Comparison of ENCODE assay signal across 10 cellular contexts in genomic region chr2:169699173-169699572, GRCh38. TPM values are rescaled to one million over a fixed set of nuclear protein-coding genes. Genes with fewer than 3 reads are reported as not detected.
"Had no signal": no experiment of that assay in that cellular context is flagged by ENCODE, and none has a peak within 500 bp of the region (broad histone marks: within the 10 kb centered on the region; RNA-seq: fewer than 3 reads in every experiment).

No MANE protein-coding gene starts in this region.

RNA-seq across cellular contexts. Expression of gene CFAP210, which starts 5.0 kb away (rescaled TPM):
- total RNA-seq: activated B cell treated with CpG ODN at 0.5 μM for 24 hours; activated CD4-positive, alpha-beta memory T cell treated with anti-CD3 and anti-CD28 coated beads for 36 hours; activated CD4-positive, alpha-beta memory T cell treated with anti-CD3 and anti-CD28 coated beads, Interleukin-2, amount 10 ng/mL, durations not matched to agents 7 days and 5 days; activated CD4-positive, alpha-beta T cell treated with anti-CD3 and anti-CD28 coated beads, Interleukin-2, amount 10 ng/mL, durations not matched to agents 24 days and 14 days; activated CD4-positive, alpha-beta T cell treated with anti-CD3 and anti-CD28 coated beads, Interleukin-2, amount 10 ng/mL, durations not matched to agents 7 days and 5 days; activated CD8-positive, alpha-beta memory T cell treated with anti-CD3 and anti-CD28 coated beads, Interleukin-2, amount 10 ng/mL, durations not matched to agents 7 days and 5 days; activated CD8-positive, alpha-beta T cell treated with anti-CD3 and anti-CD28 coated beads for 36 hours; activated CD8-positive, alpha-beta T cell treated with anti-CD3 and anti-CD28 coated beads, Interleukin-2, amount 10 ng/mL, durations not matched to agents 7 days and 5 days; T-helper 1 cell treated with Interleukin-12 subunit alpha and Interleukin-12 subunit beta and Interleukin-4 antibody, amounts not matched to agents 30 ng/mL and 1 ng/mL, for 36 hours; T-helper 2 cell treated with Interferon-gamma antibody and Interleukin-4, amounts not matched to agents 100 ng/mL and 5 ng/mL, for 36 hours had no signal
